In the genomic region with DNA sequence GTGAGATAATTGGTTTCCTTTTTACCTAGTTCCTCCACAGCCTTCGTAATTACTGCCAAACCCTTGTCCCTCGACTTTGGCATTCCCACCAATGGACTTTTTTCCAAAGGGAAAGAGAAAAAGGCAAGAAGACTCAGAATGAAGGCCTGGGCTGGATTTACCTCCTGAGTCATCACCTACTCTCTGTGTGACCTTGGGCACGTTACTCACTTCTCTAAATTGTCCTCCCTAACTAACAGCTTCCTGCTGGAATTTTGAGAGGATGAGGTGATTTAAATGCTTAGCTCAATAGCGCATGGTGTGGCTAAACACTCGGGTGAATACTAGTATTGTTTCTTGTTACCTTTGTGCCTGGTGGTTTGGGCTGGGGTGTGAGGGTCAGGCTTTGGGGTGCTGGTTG, we compare ENCODE assay signal across 21 cellular contexts.
DNase-seq lines count a peak whose midpoint lies in the region; ATAC-seq and TF ChIP-seq lines count a peak whose summit lies in the region.
"Had no signal": no experiment of that assay in that cellular context is flagged by ENCODE, and none has a peak within 500 bp of the region (broad histone marks: within the 10 kb centered on the region; RNA-seq: fewer than 3 reads in every experiment).

No MANE protein-coding gene starts in this region.

- H3K27ac ChIP-seq in adrenal gland (peak overlapping the region in 1 of 5 donors; percentile 53), foreskin keratinocyte (no peak overlapping the region)
- H3K27ac ChIP-seq: C4-2B, heart left ventricle, SK-N-MC, stomach had no signal

- no peak for TF ChIP-seq POLR2A in adrenal gland (IDR thresholded peaks at IDR 0.05)

- TF ChIP-seq CTCF in adrenal gland (IDR thresholded peaks at IDR 0.05) (no peak), foreskin keratinocyte (conservative IDR thresholded peaks at IDR 0.05) (no peak)

- H3K4me1 ChIP-seq in adrenal gland (replicated peaks in 1 of 2) (peaks cover 6 to 8% of the 10 kb centered on the region in 2 donors), foreskin keratinocyte (no peaks in the 10 kb centered on the region)

- H3K9me3 ChIP-seq in adrenal gland (replicated peaks in 1 of 3) = no peaks in the 10 kb centered on the region

- no peaks in the 10 kb centered on the region for H3K36me3 ChIP-seq in adrenal gland (replicated peaks in 1 of 2)
- H3K36me3 ChIP-seq: heart left ventricle, stomach had no signal

- in situ Hi-C loops in KBM-7 (cut with MboI; ENCODE audit: low pct_unique_long_range_greater_than_20kb, low sequenced_read_pairs) = no loop called here

- no peak overlapping the region for H3K4me3 ChIP-seq in adrenal gland
- H3K4me3 ChIP-seq: heart left ventricle, SK-N-MC, stomach had no signal

- intact Hi-C loops in adrenal gland (cut with DNase I) = no loop called here

- 31 to 48% (median 33%) methylated on average over 5 of the region's 5 CpGs for WGBS in adrenal gland, 4 donors

- ATAC-seq in foreskin keratinocyte (peak; percentile 59), HG03442 (IDR thresholded peaks at IDR 0.05; ENCODE audit: unreplicated experiment) (no peak)
- ATAC-seq: activated CD4-positive, alpha-beta T cell treated with anti-CD3 and anti-CD28 coated beads for 36 hours; activated CD8-positive, alpha-beta memory T cell treated with anti-CD3 and anti-CD28 coated beads, Interleukin-2, amount 10 ng/mL, durations not matched to agents 7 days and 5 days; heart left ventricle had no signal

- DNase-seq in A172 (ENCODE audit: low spot score) = peak; percentile 74
- peak; percentile 12 for DNase-seq in HK-2 (ENCODE audit: unreplicated experiment)
- DNase-seq in adrenal gland = peak in 5 of 7 donors; percentile 45 to 58 (median 54)
- DNase-seq in foreskin keratinocyte = peak; percentile 19 to 39
- DNase-seq in cortex of kidney (lab: John Stamatoyannopoulos, UW) = no peak
- DNase-seq in KBM-7 = no peak
- no peak for DNase-seq in NOMO-1 treated with dmso at 0.1 percent for 144 hours (lab: John Stamatoyannopoulos, UW; ENCODE audit: unreplicated experiment)
- DNase-seq: 8988T; activated CD4-positive, alpha-beta T cell treated with anti-CD3 and anti-CD28 coated beads for 36 hours; activated CD8-positive, alpha-beta memory T cell treated with anti-CD3 and anti-CD28 coated beads, Interleukin-2, amount 10 ng/mL, durations not matched to agents 7 days and 5 days; activated effector memory CD4-positive, alpha-beta T cell treated with Interleukin-2 at 50 U/mL for 16 hours; amniotic stem cell; DMS 273 treated with DMSO at 0.1 percent for 48 hours; heart left ventricle; midbrain; NCI-H1694 treated with DMSO at 0.1 percent for 48 hours; NCI-H510A; stomach had no signal

- H3K27me3 ChIP-seq in adrenal gland (peaks cover 3% of the 10 kb centered on the region), foreskin keratinocyte (peaks cover 10% of the 10 kb centered on the region)

Comparison
In these comparisons a context has a peak if more than half of its experiments do, and no peak if none do; other contexts are left out.
1. DNase-seq: peak in A172 (single experiment), HK-2 (single experiment), adrenal gland (5 of 7) and foreskin keratinocyte (2 of 2); none in cortex of kidney (single experiment), KBM-7 (single experiment) and NOMO-1 treated with dmso at 0.1 percent for 144 hours (single experiment).